ENCODE assay signal across 16 cellular contexts in the genomic region with DNA sequence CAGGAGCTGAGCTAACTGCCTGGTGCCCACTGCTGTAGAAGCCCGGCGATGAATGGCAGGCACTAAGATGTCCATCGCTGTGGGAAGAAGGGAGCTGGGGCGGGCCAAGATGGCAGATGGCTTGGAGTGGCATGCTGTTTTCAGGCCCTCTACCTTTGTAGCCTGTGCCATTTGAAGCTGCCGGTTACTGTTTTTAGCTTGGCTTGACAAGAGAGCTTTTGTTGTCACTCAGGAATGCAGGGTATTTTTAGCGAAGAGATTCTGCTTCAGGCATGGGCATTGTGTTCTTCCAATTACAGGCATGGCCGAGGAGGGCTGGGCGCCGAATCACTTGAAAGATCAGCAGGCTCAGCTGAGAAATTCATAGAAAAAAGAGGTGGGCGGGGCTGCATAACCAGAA.
DNase-seq lines count a peak whose midpoint lies in the region; ATAC-seq and TF ChIP-seq lines count a peak whose summit lies in the region.
"Had no signal": no experiment of that assay in that cellular context is flagged by ENCODE, and none has a peak within 500 bp of the region (broad histone marks: within the 10 kb centered on the region; RNA-seq: fewer than 3 reads in every experiment).

No MANE protein-coding gene starts in this region.

- no peak for TF ChIP-seq CTCF in thyroid gland (IDR thresholded peaks at IDR 0.05)

- ATAC-seq in HG03039 (IDR thresholded peaks at IDR 0.05; ENCODE audit: unreplicated experiment) = no peak
- ATAC-seq: A549; activated T-helper 17 cell treated with anti-CD3 and anti-CD28 coated beads, Interleukin-2, amount 50 U/mL, for 72 hours had no signal

- H3K36me3 ChIP-seq in thyroid gland = no peaks in the 10 kb centered on the region

- peak overlapping the region; percentile 20 to 70 (median 64) for H3K27ac ChIP-seq in thyroid gland
- H3K27ac ChIP-seq: A549, epithelial cell of prostate had no signal

- H3K4me3 ChIP-seq in thyroid gland (replicated peaks in 1 of 3) = no peak overlapping the region
- H3K4me3 ChIP-seq: A549 had no signal

- 40 to 50% methylated on average over 7 to 10 of the region's 10 CpGs for WGBS in thyroid gland, 2 donors

- no peaks in the 10 kb centered on the region for H3K27me3 ChIP-seq in thyroid gland

- H3K4me1 ChIP-seq in thyroid gland = peaks cover 5 to 8% of the 10 kb centered on the region in 2 donors
- H3K4me1 ChIP-seq: A549 had no signal

- no peak for TF ChIP-seq POLR2A in thyroid gland (IDR thresholded peaks at IDR 0.05)

- intact Hi-C loops in thyroid gland (cut with DNase I) = loop anchor here (10.0 kb wide), 1 partner anchor 255 kb away; no protein-coding TSS in a partner anchor

- peak; percentile 36 for DNase-seq in activated effector memory CD4-positive, alpha-beta T cell treated with anti-CD3 and anti-CD28 coated beads, Interleukin-2, amount 50 U/mL, for 16 hours
- no peak for DNase-seq in activated effector memory CD4-positive, alpha-beta T cell treated with Interleukin-2 at 50 U/mL for 16 hours
- peak; percentile 56 for DNase-seq in ecto neural progenitor cell (ENCODE audit: low spot score)
- DNase-seq in iPS-NIHi7 (ENCODE audit: extremely low spot score) = peak; percentile 35
- DNase-seq in thyroid gland = peak; percentile 80 to 82
- no peak for DNase-seq in SK-N-DZ (ENCODE audit: low spot score)
- no peak for DNase-seq in NCI-H1417 treated with DMSO at 0.1 percent for 48 hours (lab: John Stamatoyannopoulos, UW)
- DNase-seq: amniotic stem cell; NCI-H2029; NCI-H69; posterior cingulate gyrus; stimulated activated naive CD4-positive, alpha-beta T cell had no signal

- no peaks in the 10 kb centered on the region for H3K9me3 ChIP-seq in thyroid gland
- H3K9me3 ChIP-seq: A549 had no signal

Comparison
In these comparisons a context has a peak if more than half of its experiments do, and no peak if none do; other contexts are left out.
1. DNase-seq: peak in activated effector memory CD4-positive, alpha-beta T cell treated with anti-CD3 and anti-CD28 coated beads, Interleukin-2, amount 50 U/mL, for 16 hours (single experiment), ecto neural progenitor cell (single experiment), iPS-NIHi7 (single experiment) and thyroid gland (2 of 2); none in activated effector memory CD4-positive, alpha-beta T cell treated with Interleukin-2 at 50 U/mL for 16 hours (single experiment), SK-N-DZ (single experiment) and NCI-H1417 treated with DMSO at 0.1 percent for 48 hours (single experiment).